In genomic region chr7:77320161-77320560, GRCh38 we compare ENCODE assay signal across 17 cellular contexts.
"Had no signal": no experiment of that assay in that cellular context is flagged by ENCODE, and none has a peak within 500 bp of the region (broad histone marks: within the 10 kb centered on the region; RNA-seq: fewer than 3 reads in every experiment).

No MANE protein-coding gene starts in this region.

- H3K4me1 Mint-ChIP-seq: activated CD4-positive, alpha-beta T cell treated with anti-CD3 and anti-CD28 coated beads, Interleukin-2, amount 10 ng/mL, durations not matched to agents 7 days and 5 days; activated naive CD8-positive, alpha-beta T cell treated with anti-CD3 and anti-CD28 coated beads, Interleukin-2, amount 10 ng/mL, durations not matched to agents 7 days and 5 days; neural progenitor cell had no signal

- H3K4me3 ChIP-seq: gastroesophageal sphincter, heart right ventricle, lower lobe of right lung, neural progenitor cell, ovary, tibial nerve, vagina had no signal

- H3K36me3 ChIP-seq: brain microvascular endothelial cell, neural progenitor cell, ovary, tibial nerve, vagina had no signal

- H3K4me1 ChIP-seq: lower lobe of right lung, neural progenitor cell, vagina had no signal

- H3K9me3 ChIP-seq: gastroesophageal sphincter, heart right ventricle, lower lobe of right lung, ovary, tibial nerve, vagina had no signal

- H3K27me3 ChIP-seq: brain microvascular endothelial cell, gastroesophageal sphincter, heart right ventricle, neural progenitor cell, ovary, tibial nerve, vagina had no signal

- H3K27me3 Mint-ChIP-seq: activated CD4-positive, alpha-beta T cell treated with anti-CD3 and anti-CD28 coated beads, Interleukin-2, amount 10 ng/mL, durations not matched to agents 7 days and 5 days; activated naive CD8-positive, alpha-beta T cell treated with anti-CD3 and anti-CD28 coated beads, Interleukin-2, amount 10 ng/mL, durations not matched to agents 7 days and 5 days; stimulated activated memory B cell treated with anti-CD40 and anti-IgM and Interleukin-4, amounts not matched to agents 10 μg/mL and 1 μg/mL and 100 μg/mL, for 72 hours had no signal

- H3K36me3 Mint-ChIP-seq: neural progenitor cell had no signal

- H3K27ac ChIP-seq: brain microvascular endothelial cell, gastroesophageal sphincter, heart right ventricle, lower lobe of right lung, neural progenitor cell, ovary, tibial nerve, vagina had no signal

- H3K4me3 Mint-ChIP-seq: activated CD4-positive, alpha-beta T cell treated with anti-CD3 and anti-CD28 coated beads, Interleukin-2, amount 10 ng/mL, durations not matched to agents 7 days and 5 days; activated naive CD8-positive, alpha-beta T cell treated with anti-CD3 and anti-CD28 coated beads, Interleukin-2, amount 10 ng/mL, durations not matched to agents 7 days and 5 days; neural progenitor cell; stimulated activated memory B cell treated with anti-CD40 and anti-IgM and Interleukin-4, amounts not matched to agents 10 μg/mL and 1 μg/mL and 100 μg/mL, for 72 hours had no signal

- H3K9me3 Mint-ChIP-seq: activated CD4-positive, alpha-beta T cell treated with anti-CD3 and anti-CD28 coated beads, Interleukin-2, amount 10 ng/mL, durations not matched to agents 7 days and 5 days; activated naive CD8-positive, alpha-beta T cell treated with anti-CD3 and anti-CD28 coated beads, Interleukin-2, amount 10 ng/mL, durations not matched to agents 7 days and 5 days; neural progenitor cell; stimulated activated memory B cell treated with anti-CD40 and anti-IgM and Interleukin-4, amounts not matched to agents 10 μg/mL and 1 μg/mL and 100 μg/mL, for 72 hours had no signal

- DNase-seq: activated CD4-positive, alpha-beta T cell treated with anti-CD3 and anti-CD28 coated beads, Interleukin-2, amount 10 ng/mL, durations not matched to agents 7 days and 5 days; activated CD8-positive, alpha-beta memory T cell treated with anti-CD3 and anti-CD28 coated beads, Interleukin-2, amount 50 U/mL, for 48 hours; activated naive CD4-positive, alpha-beta T cell; activated naive CD8-positive, alpha-beta T cell treated with anti-CD3 and anti-CD28 coated beads, Interleukin-2, amount 10 ng/mL, durations not matched to agents 7 days and 5 days; brain microvascular endothelial cell; dermis blood vessel endothelial cell; heart right ventricle; left colon; lower lobe of right lung; ovary; stimulated activated CD4-positive, alpha-beta T cell treated with anti-CD3 and anti-CD28 coated beads, Interleukin-12 subunit alpha, Interleukin-12 subunit beta, amount 100 ng/mL, for 4 hours; stimulated activated CD4-positive, alpha-beta T cell treated with anti-CD3 and anti-CD28 coated beads, Interleukin-2, amount 100 ng/mL, for 24 hours had no signal

- H3K27ac Mint-ChIP-seq: activated CD4-positive, alpha-beta T cell treated with anti-CD3 and anti-CD28 coated beads, Interleukin-2, amount 10 ng/mL, durations not matched to agents 7 days and 5 days; activated naive CD8-positive, alpha-beta T cell treated with anti-CD3 and anti-CD28 coated beads, Interleukin-2, amount 10 ng/mL, durations not matched to agents 7 days and 5 days; neural progenitor cell; stimulated activated memory B cell treated with anti-CD40 and anti-IgM and Interleukin-4, amounts not matched to agents 10 μg/mL and 1 μg/mL and 100 μg/mL, for 72 hours had no signal
